In genomic region chr16:306911-307370, GRCh38 we compare ENCODE assay signal across 22 cellular contexts. TPM values are rescaled to one million over a fixed set of nuclear protein-coding genes. Genes with fewer than 3 reads are reported as not detected.
DNase-seq lines count a peak whose midpoint lies in the region; ATAC-seq and TF ChIP-seq lines count a peak whose summit lies in the region.
"Had no signal": no experiment of that assay in that cellular context is flagged by ENCODE, and none has a peak within 500 bp of the region (broad histone marks: within the 10 kb centered on the region; RNA-seq: fewer than 3 reads in every experiment).

No MANE protein-coding gene starts in this region.

- DNase-seq in NCI-H2171 treated with DMSO at 0.1 percent for 48 hours (lab: John Stamatoyannopoulos, UW): peak; percentile 22
- DNase-seq in NCI-H2171 (lab: John Stamatoyannopoulos, UW): no peak
- peak; percentile 47 for DNase-seq in NCI-H187 treated with DMSO at 0.1 percent for 48 hours (lab: John Stamatoyannopoulos, UW)
- peak in 7 of 10 donors; percentile 46 to 93 (median 69) for DNase-seq in posterior cingulate gyrus
- no peak for DNase-seq in Right ventricle myocardium inferior (ENCODE audit: missing footprints)
- DNase-seq: activated B cell treated with CpG ODN at 0.5 μM for 24 hours; activated T-cell treated with anti-CD3 and anti-CD28 coated beads, Interleukin-2, amount 50 U/mL, for 4 hours; foreskin keratinocyte; GOT3; mesenchymal stem cell; NCI-H1930; NCI-H526 had no signal

- peak overlapping the region; percentile 79 for H3K27ac ChIP-seq in cingulate gyrus (ENCODE audit: low read depth, low read length)
- H3K27ac ChIP-seq: C4-2B, foreskin keratinocyte, prostate gland had no signal

- intact Hi-C loops in posterior cingulate gyrus (cut with DNase I) (no loop called here), Right ventricle myocardium inferior (cut with DNase I) (no loop called here)

- no peak for ATAC-seq in GM19395 (IDR thresholded peaks at IDR 0.05; ENCODE audit: unreplicated experiment)
- ATAC-seq in Right ventricle myocardium inferior: no peak
- ATAC-seq in SK-N-SH treated with all-trans-retinoic acid at 6 μM for 48 hours: no peak
- ATAC-seq: activated T-cell treated with anti-CD3 and anti-CD28 coated beads, Interleukin-2, amount 50 U/mL, for 4 hours had no signal

TF ChIP-seq in SK-N-SH treated with all-trans-retinoic acid at 6 μM for 48 hours, 23 proteins besides CTCF, POLR2A, EP300 and RAD21:
- TF ChIP-seq CSDC2 (CRISPR knock-in tag; IDR thresholded peaks at IDR 0.05) (no peak), POU6F1 (CRISPR knock-in tag; IDR thresholded peaks at IDR 0.05; ENCODE audit: borderline replicate concordance, low read depth) (no peak), ZFP3 (CRISPR knock-in tag; IDR thresholded peaks at IDR 0.05) (no peak), ESRRG (CRISPR knock-in tag; IDR thresholded peaks at IDR 0.05) (no peak), ZNF565 (CRISPR knock-in tag; conservative IDR thresholded peaks at IDR 0.05; ENCODE audit: low read depth) (no peak), OSR1 (CRISPR knock-in tag; IDR thresholded peaks at IDR 0.05) (no peak), ZC3H10 (CRISPR knock-in tag; IDR thresholded peaks at IDR 0.05) (no peak), TCF4 (CRISPR knock-in tag; IDR thresholded peaks at IDR 0.05; ENCODE audit: borderline replicate concordance) (no peak), CREB5 (CRISPR knock-in tag; IDR thresholded peaks at IDR 0.05; ENCODE audit: low read depth) (no peak)

RNA-seq across cellular contexts. Expression of gene PDIA2, which starts 24.0 kb away (rescaled TPM):
- 1.6 TPM for total RNA-seq in Right ventricle myocardium inferior
- total RNA-seq: activated B cell treated with CpG ODN at 0.5 μM for 24 hours; activated T-cell treated with anti-CD3 and anti-CD28 coated beads, Interleukin-2, amount 50 U/mL, for 4 hours; epithelial cell of proximal tubule; kidney epithelial cell; T-helper 2 cell treated with Interferon-gamma antibody and Interleukin-4, amounts not matched to agents 100 ng/mL and 5 ng/mL, for 36 hours had no signal

RNA-seq across cellular contexts. Expression of gene ARHGDIG, which starts 26.6 kb away (rescaled TPM):
- total RNA-seq in Right ventricle myocardium inferior: 9.3 TPM
- total RNA-seq: activated B cell treated with CpG ODN at 0.5 μM for 24 hours; activated T-cell treated with anti-CD3 and anti-CD28 coated beads, Interleukin-2, amount 50 U/mL, for 4 hours; foreskin keratinocyte; M059J; subcutaneous adipose tissue; T-helper 2 cell treated with Interferon-gamma antibody and Interleukin-4, amounts not matched to agents 100 ng/mL and 5 ng/mL, for 36 hours had no signal

RNA-seq across cellular contexts. Expression of gene RGS11, which starts 31.2 kb away (rescaled TPM):
- total RNA-seq in Right ventricle myocardium inferior: 15.4 TPM
- total RNA-seq: activated B cell treated with CpG ODN at 0.5 μM for 24 hours, foreskin keratinocyte, kidney epithelial cell, M059J had no signal

RNA-seq across cellular contexts. Expression of gene AXIN1, which starts 45.6 kb away (rescaled TPM):
- 12.8 TPM for total RNA-seq in Right ventricle myocardium inferior

Comparison
In these comparisons a context has a peak if more than half of its experiments do, and no peak if none do; other contexts are left out.
1. DNase-seq: peak in NCI-H2171 treated with DMSO at 0.1 percent for 48 hours (single experiment), NCI-H187 treated with DMSO at 0.1 percent for 48 hours (single experiment) and posterior cingulate gyrus (7 of 10); none in NCI-H2171 (single experiment) and Right ventricle myocardium inferior (single experiment).